Comparison of ENCODE assay signal across 19 cellular contexts in the genomic region with DNA sequence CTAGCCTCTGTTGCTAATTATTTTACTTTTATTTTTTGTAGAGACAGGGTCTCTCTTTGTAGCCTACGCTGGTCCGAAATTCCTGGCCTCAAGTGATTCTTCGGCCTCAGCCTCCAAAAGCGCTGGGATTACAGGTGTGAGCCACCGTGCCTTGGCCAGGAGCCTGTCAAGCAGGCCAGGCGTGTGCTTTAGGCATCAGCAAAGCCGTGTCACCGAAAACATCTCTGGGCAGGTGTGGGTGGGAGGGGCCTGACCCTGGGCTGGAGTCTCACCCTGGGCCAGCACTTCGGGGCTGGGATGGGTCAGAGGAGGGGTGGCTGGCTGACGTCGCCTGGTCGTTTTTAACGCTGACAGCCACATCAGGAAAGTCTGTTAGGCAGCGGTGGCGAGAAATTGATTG.
"Had no signal": no experiment of that assay in that cellular context is flagged by ENCODE, and none has a peak within 500 bp of the region (broad histone marks: within the 10 kb centered on the region; RNA-seq: fewer than 3 reads in every experiment).

No MANE protein-coding gene starts in this region.

- H3K36me3 ChIP-seq: adrenal gland, thoracic aorta, upper lobe of left lung had no signal

- H3K27ac ChIP-seq: adrenal gland, thoracic aorta, upper lobe of left lung had no signal

- FAIRE-seq: astrocyte, endothelial cell of umbilical vein, frontal cortex had no signal

- H3K9me3 ChIP-seq: adrenal gland, thoracic aorta, upper lobe of left lung had no signal

- H3K27me3 ChIP-seq: adrenal gland, upper lobe of left lung had no signal

- ATAC-seq: activated CD8-positive, alpha-beta T cell treated with anti-CD3 and anti-CD28 coated beads, Interleukin-2, amount 10 ng/mL, durations not matched to agents 7 days and 5 days; esophagus mucosa; T-helper 17 cell had no signal

- H3K4me3 ChIP-seq: adrenal gland, thoracic aorta, upper lobe of left lung had no signal

- DNase-seq: activated CD4-positive, alpha-beta T cell treated with anti-CD3 and anti-CD28 coated beads for 48 hours; activated CD8-positive, alpha-beta T cell treated with anti-CD3 and anti-CD28 coated beads, Interleukin-2, amount 10 ng/mL, durations not matched to agents 7 days and 5 days; activated gamma-delta T cell; adrenal gland; central memory CD4-positive, alpha-beta T cell; effector memory CD4-positive, alpha-beta T cell; hippocampal formation; kidney glomerular epithelial cell; mesenchymal stem cell; stimulated activated CD4-positive, alpha-beta T cell treated with anti-CD3 and anti-CD28 coated beads, Interleukin-4, amount 100 ng/mL, for 24 hours; stimulated activated naive CD4-positive, alpha-beta T cell treated with Interleukin-2 at 50 U/mL for 16 hours; SW 1271; T-helper 17 cell had no signal

- H3K4me1 ChIP-seq: adrenal gland, upper lobe of left lung had no signal
